ENCODE assay signal across 2 cellular contexts in the genomic region with DNA sequence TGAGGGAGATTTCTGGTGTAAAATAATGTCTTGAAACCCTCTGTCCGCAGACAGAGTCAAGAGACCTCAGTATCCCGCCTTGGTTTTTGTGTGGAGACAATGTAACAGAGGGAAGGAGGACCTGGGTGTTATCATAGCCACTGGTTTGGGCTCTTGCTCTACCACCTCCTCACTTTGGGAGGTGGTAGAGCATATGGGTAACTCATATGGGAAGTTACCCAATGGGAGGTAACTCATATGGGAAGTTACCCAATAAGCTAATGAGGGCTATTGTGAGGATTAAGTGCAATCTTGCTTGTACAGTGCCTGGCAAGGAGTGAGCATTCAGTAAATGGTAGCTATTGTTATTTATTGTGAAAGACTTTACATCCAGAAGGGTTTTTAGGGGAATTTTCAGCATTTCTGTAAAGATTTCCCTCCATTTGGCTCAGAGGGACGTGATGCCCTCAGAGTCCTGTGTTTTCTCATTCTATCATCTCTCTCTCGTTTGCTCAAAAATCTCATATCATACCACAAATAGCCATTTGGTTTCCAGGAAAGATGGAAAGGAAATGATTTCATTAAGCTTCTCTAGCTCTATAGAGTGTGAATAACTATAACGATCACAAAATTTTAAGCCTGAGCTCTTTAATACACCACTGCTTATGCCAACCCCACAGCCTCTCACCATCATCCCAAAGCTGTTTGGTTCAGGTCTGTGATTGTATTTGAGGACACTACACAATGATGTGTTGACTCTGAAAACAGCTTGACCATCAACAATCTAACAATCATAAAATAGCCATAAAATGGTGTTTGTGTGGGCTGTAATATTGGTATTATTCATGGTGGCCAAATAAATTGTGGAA.
TF ChIP-seq lines count a peak whose summit lies in the region.

No MANE protein-coding gene starts in this region.

TF ChIP-seq in GM23338, 12 proteins besides CTCF, POLR2A, EP300 and RAD21:
- TF ChIP-seq NANOG (IDR thresholded peaks at IDR 0.05; ENCODE audit: borderline replicate concordance) (no peak), EZH2phosphoT487 (IDR thresholded peaks at IDR 0.05; ENCODE audit: unreplicated experiment) (no peak), ZNF331 (CRISPR knock-in tag; IDR thresholded peaks at IDR 0.05; ENCODE audit: low read depth) (no peak), STAT1 (IDR thresholded peaks at IDR 0.05; ENCODE audit: unreplicated experiment) (no peak), ETS1 (IDR thresholded peaks at IDR 0.05) (no peak), POLR2AphosphoS5 (IDR thresholded peaks at IDR 0.05; ENCODE audit: low read depth) (no peak), EZH2 (IDR thresholded peaks at IDR 0.05; ENCODE audit: low read depth, unreplicated experiment) (no peak)

TF ChIP-seq in K562, 482 proteins besides CTCF, POLR2A, EP300 and RAD21 (continues in another document):
- TF ChIP-seq BMI1 (IDR thresholded peaks at IDR 0.05; ENCODE audit: low read length) (no peak), RERE (CRISPR knock-in tag; IDR thresholded peaks at IDR 0.05; ENCODE audit: borderline replicate concordance) (no peak), FOXK2 (conservative IDR thresholded peaks at IDR 0.05 in 1 of 2, IDR thresholded peaks at IDR 0.05 in 1 of 2; ENCODE audit: low read depth in 2 of 2) (no peak), KLF1 (tag; IDR thresholded peaks at IDR 0.05) (no peak), ZNF668 (CRISPR knock-in tag; IDR thresholded peaks at IDR 0.05) (no peak), ILF3 (IDR thresholded peaks at IDR 0.05; ENCODE audit: borderline replicate concordance) (no peak), ZBTB2 (IDR thresholded peaks at IDR 0.05) (no peak), SMAD1 (IDR thresholded peaks at IDR 0.05; ENCODE audit: low read depth, low read length, partially characterized antibody) (no peak), FOXA1 (IDR thresholded peaks at IDR 0.05; ENCODE audit: borderline replicate concordance) (no peak), ZNF217 (CRISPR knock-in tag; IDR thresholded peaks at IDR 0.05) (no peak), CXXC5 (CRISPR knock-in tag; IDR thresholded peaks at IDR 0.05) (no peak), HNRNPUL1 (IDR thresholded peaks at IDR 0.05; ENCODE audit: low read length) (no peak), ZBTB11 (CRISPR knock-in tag; IDR thresholded peaks at IDR 0.05) (no peak), ZNF696 (CRISPR knock-in tag; conservative IDR thresholded peaks at IDR 0.05) (0 out of 2 replicates have a peak, but pooled peaks have one; percentile 25), STAG1 (CRISPR knock-in tag; IDR thresholded peaks at IDR 0.05; ENCODE audit: borderline replicate concordance) (no peak), POLR2AphosphoS5 (IDR thresholded peaks at IDR 0.05; ENCODE audit: control insufficient read depth, insufficient read depth, low read depth, low read length) (peak; percentile 28; the same call in 1 of the 2 replicates), ZNF274 (IDR thresholded peaks at IDR 0.05; ENCODE audit: borderline replicate concordance, low read depth, low read length) (0 out of 2 replicates have a peak, but pooled peaks have one; percentile 2), PHB2 (IDR thresholded peaks at IDR 0.05; ENCODE audit: low read depth) (no peak), TAF7 (tag; IDR thresholded peaks at IDR 0.05) (no peak), NFE2 (IDR thresholded peaks at IDR 0.05; ENCODE audit: low read depth) (no peak), ZNF316 (IDR thresholded peaks at IDR 0.05) (no peak), ZNF584 (CRISPR knock-in tag; IDR thresholded peaks at IDR 0.05; ENCODE audit: low read depth) (no peak), RBM15 (IDR thresholded peaks at IDR 0.05; ENCODE audit: insufficient read depth, low read length) (no peak), FOXK1 (CRISPR knock-in tag; IDR thresholded peaks at IDR 0.05; ENCODE audit: borderline replicate concordance) (no peak), BDP1 (IDR thresholded peaks at IDR 0.05; ENCODE audit: insufficient read depth, insufficient read length) (no peak), TSC22D4 (tag; IDR thresholded peaks at IDR 0.05) (no peak), ZNF175 (CRISPR knock-in tag; IDR thresholded peaks at IDR 0.05; ENCODE audit: low read depth) (no peak), ESRRA (IDR thresholded peaks at IDR 0.05; ENCODE audit: borderline replicate concordance, low read depth) (no peak), CHD1 (IDR thresholded peaks at IDR 0.05; ENCODE audit: low read length) (peak; percentile 58), ZNF551 (CRISPR knock-in tag; IDR thresholded peaks at IDR 0.05) (0 out of 2 replicates have a peak, but pooled peaks have one; percentile 64), YBX1 (IDR thresholded peaks at IDR 0.05) (no peak), RBM25 (IDR thresholded peaks at IDR 0.05; ENCODE audit: low read depth, low read length, severe bottlenecking) (no peak)
- TF ChIP-seq, protein P1, sequence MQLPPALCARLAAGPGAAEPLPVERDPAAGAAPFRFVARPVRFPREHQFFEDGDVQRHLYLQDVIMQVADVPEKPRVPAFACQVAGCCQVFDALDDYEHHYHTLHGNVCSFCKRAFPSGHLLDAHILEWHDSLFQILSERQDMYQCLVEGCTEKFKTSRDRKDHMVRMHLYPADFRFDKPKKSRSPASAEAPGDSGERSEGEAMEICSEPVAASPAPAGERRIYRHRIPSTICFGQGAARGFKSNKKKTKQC (CRISPR knock-in tag; IDR thresholded peaks at IDR 0.05): no peak
- TF ChIP-seq, protein P2, sequence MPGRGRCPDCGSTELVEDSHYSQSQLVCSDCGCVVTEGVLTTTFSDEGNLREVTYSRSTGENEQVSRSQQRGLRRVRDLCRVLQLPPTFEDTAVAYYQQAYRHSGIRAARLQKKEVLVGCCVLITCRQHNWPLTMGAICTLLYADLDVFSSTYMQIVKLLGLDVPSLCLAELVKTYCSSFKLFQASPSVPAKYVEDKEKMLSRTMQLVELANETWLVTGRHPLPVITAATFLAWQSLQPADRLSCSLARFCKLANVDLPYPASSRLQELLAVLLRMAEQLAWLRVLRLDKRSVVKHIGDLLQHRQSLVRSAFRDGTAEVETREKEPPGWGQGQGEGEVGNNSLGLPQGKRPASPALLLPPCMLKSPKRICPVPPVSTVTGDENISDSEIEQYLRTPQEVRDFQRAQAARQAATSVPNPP (IDR thresholded peaks at IDR 0.05; ENCODE audit: borderline replicate concordance, insufficient read depth, insufficient read length): no peak
- TF ChIP-seq, protein P3, sequence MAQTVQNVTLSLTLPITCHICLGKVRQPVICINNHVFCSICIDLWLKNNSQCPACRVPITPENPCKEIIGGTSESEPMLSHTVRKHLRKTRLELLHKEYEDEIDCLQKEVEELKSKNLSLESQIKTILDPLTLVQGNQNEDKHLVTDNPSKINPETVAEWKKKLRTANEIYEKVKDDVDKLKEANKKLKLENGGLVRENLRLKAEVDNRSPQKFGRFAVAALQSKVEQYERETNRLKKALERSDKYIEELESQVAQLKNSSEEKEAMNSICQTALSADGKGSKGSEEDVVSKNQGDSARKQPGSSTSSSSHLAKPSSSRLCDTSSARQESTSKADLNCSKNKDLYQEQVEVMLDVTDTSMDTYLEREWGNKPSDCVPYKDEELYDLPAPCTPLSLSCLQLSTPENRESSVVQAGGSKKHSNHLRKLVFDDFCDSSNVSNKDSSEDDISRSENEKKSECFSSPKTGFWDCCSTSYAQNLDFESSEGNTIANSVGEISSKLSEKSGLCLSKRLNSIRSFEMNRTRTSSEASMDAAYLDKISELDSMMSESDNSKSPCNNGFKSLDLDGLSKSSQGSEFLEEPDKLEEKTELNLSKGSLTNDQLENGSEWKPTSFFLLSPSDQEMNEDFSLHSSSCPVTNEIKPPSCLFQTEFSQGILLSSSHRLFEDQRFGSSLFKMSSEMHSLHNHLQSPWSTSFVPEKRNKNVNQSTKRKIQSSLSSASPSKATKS (CRISPR knock-in tag; IDR thresholded peaks at IDR 0.05): no peak
- TF ChIP-seq, protein P4, sequence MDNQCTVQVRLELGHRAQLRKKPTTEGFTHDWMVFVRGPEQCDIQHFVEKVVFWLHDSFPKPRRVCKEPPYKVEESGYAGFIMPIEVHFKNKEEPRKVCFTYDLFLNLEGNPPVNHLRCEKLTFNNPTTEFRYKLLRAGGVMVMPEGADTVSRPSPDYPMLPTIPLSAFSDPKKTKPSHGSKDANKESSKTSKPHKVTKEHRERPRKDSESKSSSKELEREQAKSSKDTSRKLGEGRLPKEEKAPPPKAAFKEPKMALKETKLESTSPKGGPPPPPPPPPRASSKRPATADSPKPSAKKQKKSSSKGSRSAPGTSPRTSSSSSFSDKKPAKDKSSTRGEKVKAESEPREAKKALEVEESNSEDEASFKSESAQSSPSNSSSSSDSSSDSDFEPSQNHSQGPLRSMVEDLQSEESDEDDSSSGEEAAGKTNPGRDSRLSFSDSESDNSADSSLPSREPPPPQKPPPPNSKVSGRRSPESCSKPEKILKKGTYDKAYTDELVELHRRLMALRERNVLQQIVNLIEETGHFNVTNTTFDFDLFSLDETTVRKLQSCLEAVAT (IDR thresholded peaks at IDR 0.05): no peak
